Comparison of ENCODE assay signal across 13 cellular contexts in genomic region chr19:19443902-19444693, GRCh38. TPM values are rescaled to one million over a fixed set of nuclear protein-coding genes. Genes with fewer than 3 reads are reported as not detected.
DNase-seq lines count a peak whose midpoint lies in the region; ATAC-seq, FAIRE-seq and TF ChIP-seq lines count a peak whose summit lies in the region.
"Had no signal": no experiment of that assay in that cellular context is flagged by ENCODE, and none has a peak within 500 bp of the region (broad histone marks: within the 10 kb centered on the region; RNA-seq: fewer than 3 reads in every experiment).

No MANE protein-coding gene starts in this region.

- no TSS peak for BruUV-seq in Caco-2 (replicated peaks; lab: Mats Ljungman, UMichigan)

- no peaks in the 10 kb centered on the region for H3K27me3 Mint-ChIP-seq in astrocyte (ENCODE audit: low read depth, unreplicated experiment)
- no peaks in the 10 kb centered on the region for H3K27me3 Mint-ChIP-seq in Caco-2 (ENCODE audit: insufficient read depth, unreplicated experiment)
- H3K27me3 Mint-ChIP-seq: type B pancreatic cell had no signal

- intact Hi-C loops in posterior vena cava (cut with DNase I), result no loop called here
- intact Hi-C loops in Caco-2 (cut with micrococcal nuclease; ENCODE audit: unreplicated experiment), result no loop called here

- H2AFZ ChIP-seq in astrocyte (ENCODE audit: low read depth, low read length), result no peak overlapping the region

- TF ChIP-seq CTCF in NB4 (IDR thresholded peaks at IDR 0.05; ENCODE audit: low read depth, low read length), result no peak
- no peak for TF ChIP-seq CTCF in astrocyte (IDR thresholded peaks at IDR 0.05; ENCODE audit: insufficient read depth, low read depth, low read length)
- TF ChIP-seq CTCF in Caco-2 (IDR thresholded peaks at IDR 0.05; ENCODE audit: insufficient read depth in 1 of 2, low read depth in 1 of 2, low read length in 1 of 2, severe bottlenecking in 1 of 2, unreplicated experiment in 1 of 2), result no peak
- TF ChIP-seq CTCF in omental fat pad (IDR thresholded peaks at IDR 0.05), result no peak

- no peak overlapping the region for H3K27ac ChIP-seq in astrocyte (ENCODE audit: low read depth, low read length)

- H3K9me3 ChIP-seq in astrocyte (ENCODE audit: insufficient read depth, low read depth, low read length), result no peaks in the 10 kb centered on the region
- no peaks in the 10 kb centered on the region for H3K9me3 ChIP-seq in Caco-2

- H3K79me2 ChIP-seq in astrocyte (ENCODE audit: insufficient read depth, low read length), result peaks cover 94% of the 10 kb centered on the region

- H4K20me1 ChIP-seq in astrocyte (ENCODE audit: insufficient read depth, low read length), result peaks cover 93% of the 10 kb centered on the region

- no peaks in the 10 kb centered on the region for H3K27me3 ChIP-seq in astrocyte (ENCODE audit: insufficient read depth, low read length)
- no peaks in the 10 kb centered on the region for H3K27me3 ChIP-seq in Caco-2 (replicated peaks; ENCODE audit: control insufficient read depth, insufficient read depth, low read length)

- H3K36me3 Mint-ChIP-seq in astrocyte (ENCODE audit: low read depth, unreplicated experiment), result peaks cover 17% of the 10 kb centered on the region
- H3K36me3 Mint-ChIP-seq in Caco-2 (ENCODE audit: insufficient read depth, unreplicated experiment), result peaks cover 55% of the 10 kb centered on the region

- H3K4me1 Mint-ChIP-seq in astrocyte (ENCODE audit: low read depth, unreplicated experiment), result peaks cover 35% of the 10 kb centered on the region
- peaks cover 21% of the 10 kb centered on the region for H3K4me1 Mint-ChIP-seq in Caco-2 (ENCODE audit: low read depth, unreplicated experiment)

- peak; percentile 49 to 67 for ATAC-seq in activated CD4-positive, CD25-positive, alpha-beta regulatory T cell treated with anti-CD3 and anti-CD28 coated beads, Interleukin-2, amount 50 U/mL, for 24 hours
- no peak for ATAC-seq in GM19467 (IDR thresholded peaks at IDR 0.05; ENCODE audit: unreplicated experiment)
- ATAC-seq in omental fat pad (ENCODE audit: low FRiP score), result no peak

- H3K9me3 Mint-ChIP-seq in astrocyte (ENCODE audit: unreplicated experiment), result no peaks in the 10 kb centered on the region
- H3K9me3 Mint-ChIP-seq in Caco-2 (ENCODE audit: unreplicated experiment), result no peaks in the 10 kb centered on the region
- H3K9me3 Mint-ChIP-seq: nephron, type B pancreatic cell had no signal

- DNase-seq in activated CD4-positive, CD25-positive, alpha-beta regulatory T cell treated with anti-CD3 and anti-CD28 coated beads, Interleukin-2, amount 50 U/mL, for 72 hours, result no peak
- peak; percentile 27 for DNase-seq in NB4 (ENCODE audit: low read depth)
- DNase-seq in astrocyte (ENCODE audit: low read depth), result no peak
- DNase-seq in posterior vena cava (ENCODE audit: low spot score), result peak; percentile 26
- DNase-seq in Caco-2, result no peak
- DNase-seq in omental fat pad (ENCODE audit: low spot score), result no peak
- DNase-seq: 8988T; NCI-H446 treated with DMSO at 0.1 percent for 48 hours; stimulated activated CD4-positive, alpha-beta T cell treated with anti-CD3 and anti-CD28 coated beads, Interleukin-4, amount 100 ng/mL, for 1 hour had no signal

- H3K9ac ChIP-seq in astrocyte (ENCODE audit: low read length), result no peak overlapping the region

- POLR2A ChIA-PET in Caco-2 (lab: Charles Lee), result no interaction called here

- H3K27ac Mint-ChIP-seq in astrocyte (ENCODE audit: unreplicated experiment) (peak overlapping the region; percentile 18), Caco-2 (ENCODE audit: unreplicated experiment) (no peak overlapping the region)
- H3K27ac Mint-ChIP-seq: type B pancreatic cell had no signal

- CTCF ChIA-PET in Caco-2 (lab: Charles Lee), result interaction anchor here (0.6 kb wide), 1 partner anchor 189 kb away, joined by 5 read pairs; no protein-coding TSS in a partner anchor

- no peak for FAIRE-seq in astrocyte (lab: Jason Lieb, UNC)

- H3K4me3 ChIP-seq in NB4 (ENCODE audit: low read depth, low read length) (no peak overlapping the region), astrocyte (ENCODE audit: insufficient read depth, low read depth, low read length) (no peak overlapping the region), Caco-2 (ENCODE audit: low read depth, low read length) (no peak overlapping the region)

- TF ChIP-seq POLR2A in NB4 (IDR thresholded peaks at IDR 0.05; ENCODE audit: extremely low read depth, insufficient read length), result no peak

- H3K4me3 Mint-ChIP-seq in astrocyte (ENCODE audit: unreplicated experiment), result no peak overlapping the region
- H3K4me3 Mint-ChIP-seq in Caco-2 (ENCODE audit: unreplicated experiment), result no peak overlapping the region
- H3K4me3 Mint-ChIP-seq: nephron, type B pancreatic cell had no signal

- no peaks in the 10 kb centered on the region for H3K36me3 ChIP-seq in astrocyte (ENCODE audit: insufficient read depth, low read length)
- H3K36me3 ChIP-seq in Caco-2 (ENCODE audit: control insufficient read depth, insufficient read depth, low read length), result no peaks in the 10 kb centered on the region

- H3K4me1 ChIP-seq in astrocyte (ENCODE audit: insufficient read depth, low read length) (peaks cover 21% of the 10 kb centered on the region), Caco-2 (no peaks in the 10 kb centered on the region)

- H3K4me2 ChIP-seq in astrocyte (ENCODE audit: low read length), result peak overlapping the region; percentile 72

RNA-seq across cellular contexts. Expression of gene GATAD2A, which starts 38.6 kb away (rescaled TPM):
- total RNA-seq in astrocyte, result 143 and 163 TPM in 2 replicates
- 10 to 100 TPM; 54.3 to 70.9 TPM for total RNA-seq in posterior vena cava
- 118 and 126 TPM in 2 replicates for total RNA-seq in Caco-2 (2022)
- total RNA-seq in omental fat pad, result 10 to 100 TPM; 25.9 to 80.3 (median 35.9) TPM

Comparison
In these comparisons a context has a peak if more than half of its experiments do, and no peak if none do; other contexts are left out.
1. ATAC-seq: peak in activated CD4-positive, CD25-positive, alpha-beta regulatory T cell treated with anti-CD3 and anti-CD28 coated beads, Interleukin-2, amount 50 U/mL, for 24 hours (2 of 2); none in GM19467 (single experiment) and omental fat pad (single experiment).
2. DNase-seq: peak in NB4 (single experiment) and posterior vena cava (single experiment); none in activated CD4-positive, CD25-positive, alpha-beta regulatory T cell treated with anti-CD3 and anti-CD28 coated beads, Interleukin-2, amount 50 U/mL, for 72 hours (single experiment), astrocyte (single experiment), Caco-2 (0 of 2) and omental fat pad (single experiment).